ENCODE assay signal across 8 cellular contexts in genomic region chr12:54549774-54550451, GRCh38. TPM values are rescaled to one million over a fixed set of nuclear protein-coding genes. Genes with fewer than 3 reads are reported as not detected.
DNase-seq lines count a peak whose midpoint lies in the region; ATAC-seq and TF ChIP-seq lines count a peak whose summit lies in the region.

No MANE protein-coding gene starts in this region.

- ATAC-seq in GM18909 (IDR thresholded peaks at IDR 0.05; ENCODE audit: poor library complexity, unreplicated experiment) (peak; percentile 37), lower lobe of right lung (peak; percentile 20 to 57), GM21367 (IDR thresholded peaks at IDR 0.05; ENCODE audit: unreplicated experiment) (no peak)
- ATAC-seq in stimulated activated naive CD8-positive, alpha-beta T cell treated with anti-CD3 and anti-CD28 coated beads, Interleukin-15, Interleukin-2, amounts not matched to agents 100 U/mL and 50 U/mL, for 24 hours = peak; percentile 94

- H3K4me3 ChIP-seq in OCI-LY1 (ENCODE audit: low read depth, low read length, poor library complexity, severe bottlenecking) (peak overlapping the region; percentile 45), lower lobe of right lung (peak overlapping the region; percentile 48)

- DNase-seq in MCF 10A (ENCODE audit: unreplicated experiment) (peak; percentile 17), lower lobe of right lung (no peak), ACHN (no peak), NCI-H1694 (lab: John Stamatoyannopoulos, UW) (no peak)
- DNase-seq in stimulated activated naive CD8-positive, alpha-beta T cell treated with anti-CD3 and anti-CD28 coated beads, Interleukin-15, Interleukin-2, amounts not matched to agents 100 U/mL and 50 U/mL, for 24 hours = peak; percentile 41

- no peaks in the 10 kb centered on the region; the same call in 1 of the 2 replicates for H3K27me3 ChIP-seq in OCI-LY1 (ENCODE audit: insufficient read depth, low read length)
- peaks cover 35% of the 10 kb centered on the region for H3K27me3 ChIP-seq in lower lobe of right lung (ENCODE audit: low read depth)

- BruUV-seq in MCF 10A (replicated peaks; lab: Mats Ljungman, UMichigan) = no TSS peak

- no peaks in the 10 kb centered on the region for H4K20me1 ChIP-seq in OCI-LY1 (ENCODE audit: insufficient read depth, low read length)

- H3K36me3 ChIP-seq in OCI-LY1 (ENCODE audit: insufficient read depth, low read length) = no peaks in the 10 kb centered on the region
- no peaks in the 10 kb centered on the region for H3K36me3 ChIP-seq in lower lobe of right lung

- no peaks in the 10 kb centered on the region for H3K79me2 ChIP-seq in OCI-LY1 (ENCODE audit: insufficient read depth, low read length)

- peak overlapping the region; percentile 55; the same call in 1 of the 2 replicates for H3K4me2 ChIP-seq in OCI-LY1 (ENCODE audit: low read length)

- H3K36me3 Mint-ChIP-seq in MCF 10A (ENCODE audit: insufficient read depth, unreplicated experiment) = no peaks in the 10 kb centered on the region

- no peaks in the 10 kb centered on the region for H3F3A ChIP-seq in OCI-LY1 (ENCODE audit: insufficient read depth, low read length)

- in situ Hi-C loops in ACHN (cut with HindIII; ENCODE audit: low pct_ligation_motif_present, low pct_unique_long_range_greater_than_20kb, low sequenced_read_pairs) = no loop called here

- no peaks in the 10 kb centered on the region for H3K9me2 ChIP-seq in OCI-LY1 (ENCODE audit: low read depth, low read length)

- intact Hi-C loops in MCF 10A (cut with micrococcal nuclease) (no loop called here), lower lobe of right lung (cut with DNase I) (no loop called here)

- POLR2A ChIA-PET in MCF 10A (lab: Yijun Ruan, JAX) = no interaction called here

- H3K9me3 ChIP-seq in OCI-LY1 (ENCODE audit: low read length) = no peaks in the 10 kb centered on the region
- no peaks in the 10 kb centered on the region for H3K9me3 ChIP-seq in lower lobe of right lung

- H3K9me3 Mint-ChIP-seq in MCF 10A (ENCODE audit: unreplicated experiment) = no peaks in the 10 kb centered on the region

- H3K27me3 Mint-ChIP-seq in MCF 10A (ENCODE audit: insufficient read depth, unreplicated experiment) = peaks cover 4% of the 10 kb centered on the region

- TF ChIP-seq CTCF in OCI-LY1 (IDR thresholded peaks at IDR 0.05; ENCODE audit: low read length) (no peak), MCF 10A (IDR thresholded peaks at IDR 0.05; ENCODE audit: unreplicated experiment) (no peak), lower lobe of right lung (IDR thresholded peaks at IDR 0.05) (no peak)

- H3K27ac ChIP-seq in OCI-LY1 (ENCODE audit: low read depth, low read length, poor library complexity, severe bottlenecking) (no peak overlapping the region), lower lobe of right lung (no peak overlapping the region)

- H3K4me3 Mint-ChIP-seq in MCF 10A (ENCODE audit: unreplicated experiment) = peak overlapping the region; percentile 53

- no peak overlapping the region for H2AFZ ChIP-seq in OCI-LY1 (ENCODE audit: low read length)

- H3K4me1 ChIP-seq in OCI-LY1 (ENCODE audit: insufficient read depth, low read length, severe bottlenecking) (peaks cover 6% of the 10 kb centered on the region), lower lobe of right lung (peaks cover 14% of the 10 kb centered on the region)

- H3K9ac ChIP-seq in OCI-LY1 (ENCODE audit: low read length) = no peak overlapping the region

- no peaks in the 10 kb centered on the region for H3K4me1 Mint-ChIP-seq in MCF 10A (ENCODE audit: insufficient read depth, unreplicated experiment)

- CTCF ChIA-PET in MCF 10A (lab: Yijun Ruan, JAX) = interaction anchor here (0.6 to 0.9 kb wide), 3 partner anchors 19 to 50 kb away, joined by 3 read pairs; no protein-coding TSS in a partner anchor

- no peak overlapping the region for H3K27ac Mint-ChIP-seq in MCF 10A (ENCODE audit: low read depth, unreplicated experiment)

RNA-seq across cellular contexts. Expression of gene PDE1B, which starts 0.5 kb away (rescaled TPM):
- total RNA-seq in MCF 10A (2022) (not detected in 2 replicates), lower lobe of right lung (9.1 TPM)

RNA-seq across cellular contexts. Expression of gene PPP1R1A, which starts 38.5 kb away (rescaled TPM):
- total RNA-seq in MCF 10A (2022) (not detected in 2 replicates), lower lobe of right lung (not detected)

RNA-seq across cellular contexts. Expression of gene NCKAP1L, which starts 52.4 kb away (rescaled TPM):
- not detected in 2 replicates for total RNA-seq in MCF 10A (2022)
- total RNA-seq in lower lobe of right lung = 107 TPM

Comparison
In these comparisons a context has a peak if more than half of its experiments do, and no peak if none do; other contexts are left out.
1. DNase-seq: peak in MCF 10A (single experiment) and stimulated activated naive CD8-positive, alpha-beta T cell treated with anti-CD3 and anti-CD28 coated beads, Interleukin-15, Interleukin-2, amounts not matched to agents 100 U/mL and 50 U/mL, for 24 hours (single experiment); none in lower lobe of right lung (single experiment), ACHN (single experiment) and NCI-H1694 (single experiment).
2. RNA of gene NCKAP1L, which starts 52.4 kb away (total RNA-seq): 107 TPM in lower lobe of right lung (single experiment); not detected in MCF 10A; every median in the first group is over 10 times any median in the second.